ENCODE assay signal across 8 cellular contexts in genomic region chr15:66293085-66293418, GRCh38.
A peak's percentile ranks its signal among the peaks of the same experiment; 100 is the strongest.
DNase-seq lines count a peak whose midpoint lies in the region; ATAC-seq, FAIRE-seq and TF ChIP-seq lines count a peak whose summit lies in the region.

No MANE protein-coding gene starts in this region.

- ATAC-seq in GM21717 (IDR thresholded peaks at IDR 0.05; ENCODE audit: unreplicated experiment) (peak; percentile 9), GM18907 (IDR thresholded peaks at IDR 0.05; ENCODE audit: unreplicated experiment) (no peak)

- H3K4me3 ChIP-seq in foreskin fibroblast (ENCODE audit: low read depth in 1 of 2, low read length in 2 of 2): peak overlapping the region; percentile 63 to 68
- H3K4me3 ChIP-seq in rectal smooth muscle tissue (ENCODE audit: low read length): peak overlapping the region; percentile 74

- TF ChIP-seq CTCF in foreskin fibroblast (IDR thresholded peaks at IDR 0.05; ENCODE audit: low read depth, low read length) (no peak), GM20000 (IDR thresholded peaks at IDR 0.05; ENCODE audit: extremely low read depth, missing control alignments) (no peak)

- DNase-seq in SW480 (ENCODE audit: low spot score) (peak; percentile 67), foreskin fibroblast (no peak), D341Med (ENCODE audit: low spot score) (no peak), GM19239 (ENCODE audit: insufficient read length, low spot score) (no peak), GM20000 (ENCODE audit: low spot score) (no peak)

- peaks cover 15% of the 10 kb centered on the region for H3K4me1 ChIP-seq in rectal smooth muscle tissue (ENCODE audit: control insufficient read depth, insufficient read depth, low read length)

- no peaks in the 10 kb centered on the region for H3K27me3 ChIP-seq in rectal smooth muscle tissue (ENCODE audit: control insufficient read depth, insufficient read depth, low read length)

- peak overlapping the region; percentile 90 for H3K27ac ChIP-seq in rectal smooth muscle tissue (ENCODE audit: low read depth, low read length)

- H3K9ac ChIP-seq in rectal smooth muscle tissue (ENCODE audit: low read length): peak overlapping the region; percentile 80

- no peak for FAIRE-seq in GM19239 (lab: Jason Lieb, UNC)

- no peaks in the 10 kb centered on the region for H3K36me3 ChIP-seq in rectal smooth muscle tissue (ENCODE audit: control insufficient read depth, insufficient read depth, low read length)
